13 cellular contexts compared by ENCODE assay signal in genomic region chr3:36989000-36989399, GRCh38. TPM values are rescaled to one million over a fixed set of nuclear protein-coding genes. Genes with fewer than 3 reads are reported as not detected.
DNase-seq lines count a peak whose midpoint lies in the region; ATAC-seq, FAIRE-seq and TF ChIP-seq lines count a peak whose summit lies in the region.
"Had no signal": no experiment of that assay in that cellular context is flagged by ENCODE, and none has a peak within 500 bp of the region (broad histone marks: within the 10 kb centered on the region; RNA-seq: fewer than 3 reads in every experiment).

No MANE protein-coding gene starts in this region.

- no peak for TF ChIP-seq RAD21 in A549 (conservative IDR thresholded peaks at IDR 0.05 in 1 of 2, IDR thresholded peaks at IDR 0.05 in 1 of 2)

- H3K4me1 ChIP-seq in A549 (peaks cover 27% of the 10 kb centered on the region), adipocyte (ENCODE audit: control insufficient read depth, insufficient read depth, low read length) (peaks cover 32% of the 10 kb centered on the region), muscle layer of colon (ENCODE audit: insufficient read depth, low read length) (peaks cover 40% of the 10 kb centered on the region)

- CTCF ChIA-PET in A549 (lab: Yijun Ruan, JAX) = no interaction called here

- H3K27ac ChIP-seq in A549 (no peak overlapping the region), muscle layer of colon (ENCODE audit: low read depth, low read length) (no peak overlapping the region)
- H3K27ac ChIP-seq: transverse colon had no signal

- peaks cover 43% of the 10 kb centered on the region for H3K36me3 ChIP-seq in adipocyte (ENCODE audit: control insufficient read depth, insufficient read depth, low read length, severe bottlenecking)
- peaks cover 26% of the 10 kb centered on the region for H3K36me3 ChIP-seq in muscle layer of colon (ENCODE audit: insufficient read depth, low read length)

- H3K27me3 ChIP-seq in adipocyte (replicated peaks; ENCODE audit: control insufficient read depth, insufficient read depth, low read length) (no peaks in the 10 kb centered on the region), muscle layer of colon (ENCODE audit: control insufficient read depth in 1 of 2, insufficient read depth in 2 of 2, low read length in 2 of 2) (no peaks in the 10 kb centered on the region)
- H3K27me3 ChIP-seq: transverse colon had no signal

- TF ChIP-seq CTCF in A549 (IDR thresholded peaks at IDR 0.05) = no peak
- no peak for TF ChIP-seq CTCF in GM12864 (IDR thresholded peaks at IDR 0.05; ENCODE audit: low read depth, low read length, missing control alignments)

- TF ChIP-seq POLR2A in A549 (IDR thresholded peaks at IDR 0.05; ENCODE audit: low read length) = no peak

- 94% methylated on average over 3 of the region's 3 CpGs for WGBS in A549 (ENCODE audit: missing lambda C conversion rate)

- peak overlapping the region; percentile 99 for H3K9ac ChIP-seq in adipocyte (ENCODE audit: low read length)
- peak overlapping the region; percentile 25 for H3K9ac ChIP-seq in muscle layer of colon (ENCODE audit: low read length)

- POLR2A ChIA-PET in A549 (lab: Yijun Ruan, JAX) = interaction anchor here (0.7 kb wide), 1 partner anchor 142 kb away, joined by 11 read pairs; no protein-coding TSS in a partner anchor

- DNase-seq in A549 (ENCODE audit: low read depth in 1 of 2, low spot score in 1 of 2) (no peak), GM12864 (ENCODE audit: low read depth) (no peak), adipocyte (ENCODE audit: low read depth) (no peak), foreskin melanocyte (no peak), superior temporal gyrus (ENCODE audit: extremely low spot score) (no peak)
- DNase-seq: Calu3, MM.1S, NCI-H748 treated with DMSO at 0.1 percent for 48 hours, transverse colon had no signal

- no peak for FAIRE-seq in A549 (lab: Jason Lieb, UNC)

- ATAC-seq in A549 = no peak
- no peak for ATAC-seq in GM19452 (IDR thresholded peaks at IDR 0.05; ENCODE audit: unreplicated experiment)
- no peak for ATAC-seq in HG02885 (IDR thresholded peaks at IDR 0.05; ENCODE audit: poor library complexity, unreplicated experiment)

- no peak for TF ChIP-seq EP300 in A549 (IDR thresholded peaks at IDR 0.05)

- no peak overlapping the region for H3K4me3 ChIP-seq in A549
- H3K4me3 ChIP-seq in GM12864 (ENCODE audit: low read depth, low read length) = peak overlapping the region; percentile 72; the same call in 1 of the 2 replicates
- H3K4me3 ChIP-seq in adipocyte (ENCODE audit: low read length) = peak overlapping the region; percentile 99
- peak overlapping the region in 1 of 2 donors; percentile 7 for H3K4me3 ChIP-seq in muscle layer of colon (ENCODE audit: low read depth in 1 of 2, low read length in 2 of 2)
- H3K4me3 ChIP-seq: lung had no signal

- no peaks in the 10 kb centered on the region for H3K9me3 ChIP-seq in A549
- H3K9me3 ChIP-seq in adipocyte (ENCODE audit: control insufficient read depth, low read length) = no peaks in the 10 kb centered on the region
- no peaks in the 10 kb centered on the region for H3K9me3 ChIP-seq in muscle layer of colon (ENCODE audit: low read length)
- H3K9me3 ChIP-seq: transverse colon had no signal

- peak overlapping the region; percentile 96 for H3K4me2 ChIP-seq in A549

TF ChIP-seq in A549, 52 proteins besides CTCF, POLR2A, EP300 and RAD21:
- TF ChIP-seq JUNB (IDR thresholded peaks at IDR 0.05) (no peak), BHLHE40 (IDR thresholded peaks at IDR 0.05; ENCODE audit: low read depth, low read length) (no peak), JUN (IDR thresholded peaks at IDR 0.05) (no peak), NFE2L2 (conservative IDR thresholded peaks at IDR 0.05; ENCODE audit: low read length) (no peak), REST (IDR thresholded peaks at IDR 0.05) (no peak), FOSL2 (IDR thresholded peaks at IDR 0.05) (no peak), FOSL2 (CRISPR knock-in tag; IDR thresholded peaks at IDR 0.05) (no peak), CHD2 (IDR thresholded peaks at IDR 0.05; ENCODE audit: low read length, partially characterized antibody) (no peak), EHMT2 (IDR thresholded peaks at IDR 0.05; ENCODE audit: low read depth) (no peak), HOXB5 (CRISPR knock-in tag; IDR thresholded peaks at IDR 0.05) (no peak), SREBF2 (IDR thresholded peaks at IDR 0.05) (no peak), HOXB13 (CRISPR knock-in tag; IDR thresholded peaks at IDR 0.05; ENCODE audit: low read depth) (no peak), HOXA7 (CRISPR knock-in tag; IDR thresholded peaks at IDR 0.05) (no peak), ELK1 (IDR thresholded peaks at IDR 0.05; ENCODE audit: low read depth, low read length) (no peak), NPAS2 (CRISPR knock-in tag; IDR thresholded peaks at IDR 0.05; ENCODE audit: borderline replicate concordance) (no peak)
TF ChIP-seq in A549: peak in this region for 0.

RNA-seq across cellular contexts. Expression of gene EPM2AIP1, which starts 3.9 kb away (rescaled TPM):
- polyA plus RNA-seq in A549 (2011; rRNA removed) = 9.9 and 15.7 TPM in 2 replicates
- 2.3 and 2.8 TPM in 2 replicates for polyA plus RNA-seq in A549 (2012; cell fraction: cytosol; rRNA removed)
- 3.5 and 4.1 TPM in 2 replicates for polyA plus RNA-seq in A549 (2012; cell fraction: nucleus; rRNA removed)
- polyA plus RNA-seq in A549 (2017; fragmentation: RNase III; extraction: RNeasy Plus Mini Kit Qiagen cat#74134 plus additional on column Dnase treatment) = 10.3 to 11.1 TPM (median 10.3 TPM) in 3 replicates
- 9.1 and 10.2 TPM in 2 replicates for polyA minus RNA-seq in A549 (2011; rRNA and poly(A)+ RNA removed)

RNA-seq across cellular contexts. Expression of gene MLH1, which starts 4.3 kb away (rescaled TPM):
- 70.2 and 73.1 TPM in 2 replicates for polyA plus RNA-seq in A549 (2011; rRNA removed)
- 31.9 and 33.7 TPM in 2 replicates for polyA plus RNA-seq in A549 (2012; cell fraction: cytosol; rRNA removed)
- polyA plus RNA-seq in A549 (2012; cell fraction: nucleus; rRNA removed) = 29.6 and 45.2 TPM in 2 replicates
- polyA plus RNA-seq in A549 (2017; fragmentation: RNase III; extraction: RNeasy Plus Mini Kit Qiagen cat#74134 plus additional on column Dnase treatment) = 60.8 to 62.2 TPM (median 61.8 TPM) in 3 replicates
- 54.6 and 57.9 TPM in 2 replicates for polyA minus RNA-seq in A549 (2011; rRNA and poly(A)+ RNA removed)

RNA-seq across cellular contexts. Expression of gene TRANK1, which starts 44.1 kb away (rescaled TPM):
- 3.2 and 3.8 TPM in 2 replicates for polyA plus RNA-seq in A549 (2011; rRNA removed)
- 0.29 and 0.35 TPM in 2 replicates for polyA plus RNA-seq in A549 (2012; cell fraction: cytosol; rRNA removed)
- 1.1 and 1.4 TPM in 2 replicates for polyA plus RNA-seq in A549 (2012; cell fraction: nucleus; rRNA removed)
- polyA plus RNA-seq in A549 (2017; fragmentation: RNase III; extraction: RNeasy Plus Mini Kit Qiagen cat#74134 plus additional on column Dnase treatment) = 0.58 to 1.6 TPM (median 1.3 TPM) in 3 replicates
- polyA minus RNA-seq in A549 (2011; rRNA and poly(A)+ RNA removed) = 9.1 and 12.6 TPM in 2 replicates
